ENCODE assay signal across 10 cellular contexts in genomic region chr2:71614976-71615768, GRCh38.
DNase-seq lines count a peak whose midpoint lies in the region; ATAC-seq, FAIRE-seq and TF ChIP-seq lines count a peak whose summit lies in the region.
"Had no signal": no experiment of that assay in that cellular context is flagged by ENCODE, and none has a peak within 500 bp of the region (broad histone marks: within the 10 kb centered on the region; RNA-seq: fewer than 3 reads in every experiment).

No MANE protein-coding gene starts in this region.

- peaks cover 7% of the 10 kb centered on the region for H3K4me1 Mint-ChIP-seq in HFFc6 (ENCODE audit: low read depth)
- H3K4me1 Mint-ChIP-seq in activated naive CD8-positive, alpha-beta T cell treated with anti-CD3 and anti-CD28 coated beads, Interleukin-2, amount 50 U/mL, for 24 hours = no peaks in the 10 kb centered on the region
- H3K4me1 Mint-ChIP-seq: activated naive CD4-positive, alpha-beta T cell treated with anti-CD3 and anti-CD28 coated beads, Interleukin-2, amount 50 U/mL, for 24 hours had no signal

- no peaks in the 10 kb centered on the region for H3K9me3 ChIP-seq in kidney (ENCODE audit: control insufficient read depth in 1 of 2, low read length in 2 of 2)
- H3K9me3 ChIP-seq in smooth muscle cell (replicated peaks; ENCODE audit: low read depth) = no peaks in the 10 kb centered on the region

- H2AFZ ChIP-seq in smooth muscle cell (ENCODE audit: low read depth) = peak overlapping the region; percentile 8

- WGBS in smooth muscle cell (ENCODE audit: low lambda C conversion rate) = 54% methylated on average over 9 of the region's 9 CpGs

- H3K27me3 Mint-ChIP-seq in HFFc6 (ENCODE audit: insufficient read depth) = peaks cover 17% of the 10 kb centered on the region
- H3K27me3 Mint-ChIP-seq in activated naive CD8-positive, alpha-beta T cell treated with anti-CD3 and anti-CD28 coated beads, Interleukin-2, amount 50 U/mL, for 24 hours = peaks cover 5% of the 10 kb centered on the region

- no peaks in the 10 kb centered on the region for H3F3A ChIP-seq in smooth muscle cell (ENCODE audit: low read depth)

- ATAC-seq in activated naive CD8-positive, alpha-beta T cell treated with anti-CD3 and anti-CD28 coated beads, Interleukin-2, amount 50 U/mL, for 24 hours = no peak
- ATAC-seq in HG03095 (IDR thresholded peaks at IDR 0.05; ENCODE audit: unreplicated experiment) (no peak), GM19455 (IDR thresholded peaks at IDR 0.05; ENCODE audit: unreplicated experiment) (no peak)

- DNase-seq in HFFc6 = peak; percentile 30
- peak; percentile 90 for DNase-seq in choroid plexus epithelial cell (ENCODE audit: low read depth)
- peak; percentile 91 for DNase-seq in kidney
- DNase-seq in smooth muscle cell (lab: John Stamatoyannopoulos, UW; ENCODE audit: unreplicated experiment) = no peak
- DNase-seq in urothelium cell line (ENCODE audit: low spot score) = no peak
- DNase-seq in activated naive CD8-positive, alpha-beta T cell treated with anti-CD3 and anti-CD28 coated beads, Interleukin-2, amount 50 U/mL, for 24 hours = no peak

- H3K36me3 ChIP-seq in kidney (ENCODE audit: control insufficient read depth in 1 of 2, insufficient read depth in 2 of 2, low read length in 2 of 2) (no peaks in the 10 kb centered on the region), smooth muscle cell (ENCODE audit: low read depth) (no peaks in the 10 kb centered on the region)

- H3K4me2 ChIP-seq in smooth muscle cell = no peak overlapping the region

- no peak for FAIRE-seq in kidney (lab: Jason Lieb, UNC)
- no peak for FAIRE-seq in urothelium cell line (lab: Jason Lieb, UNC)
- FAIRE-seq: G401.6 had no signal

- no peaks in the 10 kb centered on the region for H3K27me3 ChIP-seq in smooth muscle cell (ENCODE audit: low read depth)

- H3K9ac ChIP-seq in kidney (ENCODE audit: low read length in 2 of 2) = no peak overlapping the region
- H3K9ac ChIP-seq in smooth muscle cell (ENCODE audit: low read depth) = no peak overlapping the region

- H4K20me1 ChIP-seq in smooth muscle cell (ENCODE audit: low read depth) = no peaks in the 10 kb centered on the region

- TF ChIP-seq CTCF in HFFc6 (IDR thresholded peaks at IDR 0.05) = no peak
- no peak for TF ChIP-seq CTCF in choroid plexus epithelial cell (conservative IDR thresholded peaks at IDR 0.05; ENCODE audit: low read depth, low read length)
- TF ChIP-seq CTCF in kidney (IDR thresholded peaks at IDR 0.05; ENCODE audit: borderline replicate concordance, extremely low read depth, insufficient read depth) = no peak
- no peak for TF ChIP-seq CTCF in smooth muscle cell (IDR thresholded peaks at IDR 0.05; ENCODE audit: borderline replicate concordance, insufficient read depth, poor library complexity, severe bottlenecking)

- H3K27ac ChIP-seq in kidney (ENCODE audit: low read depth in 2 of 2, low read length in 2 of 2) (peak overlapping the region in 1 of 2 donors; percentile 59), smooth muscle cell (ENCODE audit: low read depth) (no peak overlapping the region)

- H3K4me1 ChIP-seq in kidney (ENCODE audit: control insufficient read depth in 1 of 2, insufficient read depth in 1 of 2, low read depth in 1 of 2, low read length in 2 of 2) = peaks cover 0 to 12% of the 10 kb centered on the region in 2 donors
- H3K4me1 ChIP-seq in smooth muscle cell (ENCODE audit: low read depth) = no peaks in the 10 kb centered on the region

- H3K79me2 ChIP-seq in smooth muscle cell (ENCODE audit: low read depth) = no peaks in the 10 kb centered on the region

- no peak overlapping the region for H3K4me3 ChIP-seq in choroid plexus epithelial cell (ENCODE audit: low read depth, low read length)
- no peak overlapping the region for H3K4me3 ChIP-seq in kidney (ENCODE audit: low read length in 2 of 2)
- no peak overlapping the region for H3K4me3 ChIP-seq in smooth muscle cell

- H3K4me3 Mint-ChIP-seq in HFFc6 = no peak overlapping the region
- no peak overlapping the region for H3K4me3 Mint-ChIP-seq in activated naive CD8-positive, alpha-beta T cell treated with anti-CD3 and anti-CD28 coated beads, Interleukin-2, amount 50 U/mL, for 24 hours
- H3K4me3 Mint-ChIP-seq: activated naive CD4-positive, alpha-beta T cell treated with anti-CD3 and anti-CD28 coated beads, Interleukin-2, amount 50 U/mL, for 24 hours had no signal

- H3K9me3 Mint-ChIP-seq in HFFc6 = no peaks in the 10 kb centered on the region
- H3K9me3 Mint-ChIP-seq in activated naive CD8-positive, alpha-beta T cell treated with anti-CD3 and anti-CD28 coated beads, Interleukin-2, amount 50 U/mL, for 24 hours = no peaks in the 10 kb centered on the region
- H3K9me3 Mint-ChIP-seq: activated naive CD4-positive, alpha-beta T cell treated with anti-CD3 and anti-CD28 coated beads, Interleukin-2, amount 50 U/mL, for 24 hours had no signal

- intact Hi-C loops in kidney (cut with DNase I) = no loop called here

- peak overlapping the region; percentile 31 for H3K27ac Mint-ChIP-seq in HFFc6
- no peak overlapping the region for H3K27ac Mint-ChIP-seq in activated naive CD8-positive, alpha-beta T cell treated with anti-CD3 and anti-CD28 coated beads, Interleukin-2, amount 50 U/mL, for 24 hours
- H3K27ac Mint-ChIP-seq: activated naive CD4-positive, alpha-beta T cell treated with anti-CD3 and anti-CD28 coated beads, Interleukin-2, amount 50 U/mL, for 24 hours had no signal

- H3K36me3 Mint-ChIP-seq in HFFc6 (ENCODE audit: low read depth) = no peaks in the 10 kb centered on the region
- H3K36me3 Mint-ChIP-seq in activated naive CD8-positive, alpha-beta T cell treated with anti-CD3 and anti-CD28 coated beads, Interleukin-2, amount 50 U/mL, for 24 hours (ENCODE audit: low read depth) = no peaks in the 10 kb centered on the region
- H3K36me3 Mint-ChIP-seq: activated naive CD4-positive, alpha-beta T cell treated with anti-CD3 and anti-CD28 coated beads, Interleukin-2, amount 50 U/mL, for 24 hours had no signal

Comparison
In these comparisons a context has a peak if more than half of its experiments do, and no peak if none do; other contexts are left out.
1. DNase-seq: peak in HFFc6 (single experiment), choroid plexus epithelial cell (single experiment) and kidney (single experiment); none in smooth muscle cell (single experiment), urothelium cell line (single experiment) and activated naive CD8-positive, alpha-beta T cell treated with anti-CD3 and anti-CD28 coated beads, Interleukin-2, amount 50 U/mL, for 24 hours (single experiment).